In the genomic region with DNA sequence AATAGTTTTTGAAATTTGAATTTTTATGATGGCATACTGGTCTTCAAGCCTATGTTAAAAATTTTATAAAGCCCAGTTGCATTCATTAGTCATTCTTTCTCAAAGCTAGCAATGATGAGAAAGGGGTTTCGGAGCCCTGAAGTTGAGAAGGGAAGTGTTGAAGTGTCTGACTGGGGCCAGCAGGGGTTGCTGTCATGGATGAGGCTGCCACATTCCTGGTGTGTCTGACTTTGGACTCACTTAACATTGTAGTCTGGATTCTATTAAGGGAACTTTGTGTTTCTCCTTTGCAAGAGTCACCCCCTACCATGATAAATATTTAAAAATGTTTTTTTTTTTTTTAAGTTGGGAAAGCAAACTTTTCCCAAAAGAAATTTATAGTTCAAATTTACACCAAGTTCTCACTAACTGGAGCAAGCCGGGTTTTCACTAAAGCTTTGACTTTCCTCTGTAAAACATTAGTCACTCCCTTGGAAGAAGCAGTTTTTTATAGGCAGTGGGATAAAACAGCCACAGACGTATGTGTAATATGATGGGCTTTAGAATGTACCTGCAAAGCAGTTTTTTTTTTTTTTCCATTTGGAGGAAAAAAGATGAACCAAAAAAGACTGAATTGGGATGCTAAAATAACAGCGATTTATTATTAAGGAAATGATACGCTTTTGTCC, we compare ENCODE assay signal across 12 cellular contexts.
A peak's percentile ranks its signal among the peaks of the same experiment; 100 is the strongest.
DNase-seq lines count a peak whose midpoint lies in the region; ATAC-seq and TF ChIP-seq lines count a peak whose summit lies in the region.
"Had no signal": no experiment of that assay in that cellular context is flagged by ENCODE, and none has a peak within 500 bp of the region (broad histone marks: within the 10 kb centered on the region; RNA-seq: fewer than 3 reads in every experiment).

No MANE protein-coding gene starts in this region.

- H2AFZ ChIP-seq in GM23248: peak overlapping the region; percentile 44; the same call in 1 of the 2 replicates
- H2AFZ ChIP-seq in SK-N-SH (ENCODE audit: low read depth): no peak overlapping the region

- H3K4me1 ChIP-seq in GM23248 (ENCODE audit: insufficient read depth) (peaks cover 11% of the 10 kb centered on the region; the same call in 1 of the 2 replicates), SK-N-SH (ENCODE audit: control insufficient read depth in 1 of 2, insufficient read depth in 2 of 2, low read depth in 1 of 2, low read length in 1 of 2) (peaks cover 0 to 3% of the 10 kb centered on the region in 2 experiments; a peak in 2 of 4 replicates), esophagus squamous epithelium (no peaks in the 10 kb centered on the region)
- H3K4me1 ChIP-seq: BLaER1 treated with 17β-estradiol and CSF1 and Interleukin-3, amounts not matched to agents 10 nM and 100 nM had no signal

- CTCF ChIA-PET in SK-N-SH (lab: Yijun Ruan, JAX): interaction anchor here (0.9 to 2.2 kb wide), 3 partner anchors 14 to 169 kb away, joined by 3 to 12 read pairs (median 3); no protein-coding TSS in a partner anchor

- peak; percentile 77 for TF ChIP-seq CTCF in SK-N-SH (IDR thresholded peaks at IDR 0.05)
- TF ChIP-seq CTCF in foreskin fibroblast (IDR thresholded peaks at IDR 0.05; ENCODE audit: low read depth, low read length): peak; percentile 73
- peak in 2 of 6 experiments; percentile 11 to 22 for TF ChIP-seq CTCF in esophagus squamous epithelium (IDR thresholded peaks at IDR 0.05)

- TF ChIP-seq RAD21 in SK-N-SH (IDR thresholded peaks at IDR 0.05; ENCODE audit: low read length): peak; percentile 54

- DNase-seq in A172 (ENCODE audit: low spot score): peak; percentile 38
- peak; percentile 79 for DNase-seq in GM23248
- DNase-seq in SK-N-SH: peak; percentile 19
- peak; percentile 44 to 78 for DNase-seq in foreskin fibroblast
- no peak for DNase-seq in glomerular visceral epithelial cell (ENCODE audit: extremely low spot score)
- DNase-seq in NCI-H345 treated with DMSO at 0.1 percent for 48 hours (lab: John Stamatoyannopoulos, UW; ENCODE audit: unreplicated experiment): no peak
- DNase-seq in esophagus squamous epithelium (lab: John Stamatoyannopoulos, UW): no peak
- DNase-seq: naive thymus-derived CD8-positive, alpha-beta T cell; stimulated activated naive CD8-positive, alpha-beta T cell treated with anti-CD3 and anti-CD28 coated beads, Interleukin-15, Interleukin-2, amounts not matched to agents 100 U/mL and 50 U/mL, for 24 hours; T-helper 9 cell had no signal

- H3K9me3 ChIP-seq in GM23248 (ENCODE audit: low read depth) (no peaks in the 10 kb centered on the region), SK-N-SH (no peaks in the 10 kb centered on the region), esophagus squamous epithelium (no peaks in the 10 kb centered on the region)

- H3K9me2 ChIP-seq in GM23248 (ENCODE audit: insufficient read depth) (no peaks in the 10 kb centered on the region), SK-N-SH (no peaks in the 10 kb centered on the region)

- peak overlapping the region; percentile 30 for H3K4me2 ChIP-seq in GM23248 (ENCODE audit: unreplicated experiment)
- H3K4me2 ChIP-seq in SK-N-SH: no peak overlapping the region
- H3K4me2 ChIP-seq: BLaER1 treated with 17β-estradiol and CSF1 and Interleukin-3, amounts not matched to agents 10 nM and 100 nM had no signal

- H3K27me3 ChIP-seq in GM23248 (replicated peaks; ENCODE audit: insufficient read depth): no peaks in the 10 kb centered on the region
- H3K27me3 ChIP-seq in SK-N-SH (ENCODE audit: insufficient read depth): no peaks in the 10 kb centered on the region
- no peaks in the 10 kb centered on the region for H3K27me3 ChIP-seq in esophagus squamous epithelium
- H3K27me3 ChIP-seq: BLaER1 treated with 17β-estradiol and CSF1 and Interleukin-3, amounts not matched to agents 10 nM and 100 nM had no signal

- 0 out of 4 replicates have a peak, but pooled peaks of 1 of the 2 experiments have one; percentile 14 for TF ChIP-seq EP300 in SK-N-SH (IDR thresholded peaks at IDR 0.05; ENCODE audit: borderline replicate concordance in 1 of 2, low read depth in 1 of 2, low read length in 1 of 2)

- H3K27ac ChIP-seq in GM23248 (no peak overlapping the region), SK-N-SH (ENCODE audit: low read depth in 2 of 2, low read length in 1 of 2) (peak overlapping the region; percentile 18 to 27), esophagus squamous epithelium (no peak overlapping the region)
- H3K27ac ChIP-seq: BLaER1 treated with 17β-estradiol and CSF1 and Interleukin-3, amounts not matched to agents 10 nM and 100 nM had no signal

- 15 to 24% methylated on average over 5 of the region's 5 CpGs for WGBS in GM23248 (ENCODE audit: low coverage in 1 of 2, low lambda C conversion rate in 2 of 2, missing lambda C conversion rate in 2 of 2), 2 experiments
- 70% methylated on average over 5 of the region's 5 CpGs for WGBS in SK-N-SH (ENCODE audit: low lambda C conversion rate)
- 70 to 81% methylated on average over 5 of the region's 5 CpGs for WGBS in esophagus squamous epithelium, 2 donors

- H3K4me3 ChIP-seq in GM23248 (0 out of 2 replicates have a peak overlapping the region, but pooled peaks have one; percentile 14), SK-N-SH (ENCODE audit: low read depth in 2 of 2, low read length in 1 of 2) (no peak overlapping the region), foreskin fibroblast (ENCODE audit: low read depth in 1 of 2, low read length in 2 of 2) (no peak overlapping the region), esophagus squamous epithelium (no peak overlapping the region)
- H3K4me3 ChIP-seq: BLaER1 treated with 17β-estradiol and CSF1 and Interleukin-3, amounts not matched to agents 10 nM and 100 nM had no signal

- in situ Hi-C loops in GM23248 (cut with MboI): no loop called here

- H3F3A ChIP-seq in GM23248 (ENCODE audit: insufficient read depth) (0 out of 2 replicates have a peak, but pooled peaks cover 5% of the 10 kb centered on the region), SK-N-SH (replicated peaks; ENCODE audit: insufficient read depth) (no peaks in the 10 kb centered on the region)

- POLR2A ChIA-PET in SK-N-SH (lab: Yijun Ruan, JAX): no interaction called here

- intact Hi-C loops in esophagus squamous epithelium (cut with DNase I): no loop called here

- no peak for TF ChIP-seq POLR2A in esophagus squamous epithelium (IDR thresholded peaks at IDR 0.05)

- H3K79me2 ChIP-seq in GM23248 (ENCODE audit: insufficient read depth) (no peaks in the 10 kb centered on the region), SK-N-SH (ENCODE audit: insufficient read depth) (no peaks in the 10 kb centered on the region)

- ATAC-seq in HG02642 (IDR thresholded peaks at IDR 0.05; ENCODE audit: poor library complexity, unreplicated experiment): no peak
- ATAC-seq: naive thymus-derived CD8-positive, alpha-beta T cell; stimulated activated naive CD8-positive, alpha-beta T cell treated with anti-CD3 and anti-CD28 coated beads, Interleukin-15, Interleukin-2, amounts not matched to agents 100 U/mL and 50 U/mL, for 24 hours had no signal

- H3K36me3 ChIP-seq in GM23248 (ENCODE audit: low read depth): no peaks in the 10 kb centered on the region
- H3K36me3 ChIP-seq in SK-N-SH (replicated peaks in 1 of 2; ENCODE audit: control insufficient read depth in 1 of 2, insufficient read depth in 2 of 2, low read length in 1 of 2): no peaks in the 10 kb centered on the region
- no peaks in the 10 kb centered on the region for H3K36me3 ChIP-seq in esophagus squamous epithelium
- H3K36me3 ChIP-seq: BLaER1 treated with 17β-estradiol and CSF1 and Interleukin-3, amounts not matched to agents 10 nM and 100 nM had no signal

- H3K9ac ChIP-seq in GM23248 (no peak overlapping the region), SK-N-SH (no peak overlapping the region)
- H3K9ac ChIP-seq: BLaER1 treated with 17β-estradiol and CSF1 and Interleukin-3, amounts not matched to agents 10 nM and 100 nM had no signal

- H4K20me1 ChIP-seq in GM23248 (ENCODE audit: insufficient read depth): no peaks in the 10 kb centered on the region
- H4K20me1 ChIP-seq in SK-N-SH (ENCODE audit: insufficient read depth): no peaks in the 10 kb centered on the region
- H4K20me1 ChIP-seq: BLaER1 treated with 17β-estradiol and CSF1 and Interleukin-3, amounts not matched to agents 10 nM and 100 nM had no signal

TF ChIP-seq in SK-N-SH, 30 proteins besides CTCF, POLR2A, EP300 and RAD21 (continues in another document):
- no peak for TF ChIP-seq SIN3A (IDR thresholded peaks at IDR 0.05; ENCODE audit: borderline replicate concordance, low read depth, low read length)
- peak; percentile 46 for TF ChIP-seq SMC3 (IDR thresholded peaks at IDR 0.05; ENCODE audit: low read depth, low read length)
- TF ChIP-seq MXI1 (IDR thresholded peaks at IDR 0.05; ENCODE audit: low read depth, low read length): no peak
- peak; percentile 49 for TF ChIP-seq TCF12 (IDR thresholded peaks at IDR 0.05)
- TF ChIP-seq, protein P1, sequence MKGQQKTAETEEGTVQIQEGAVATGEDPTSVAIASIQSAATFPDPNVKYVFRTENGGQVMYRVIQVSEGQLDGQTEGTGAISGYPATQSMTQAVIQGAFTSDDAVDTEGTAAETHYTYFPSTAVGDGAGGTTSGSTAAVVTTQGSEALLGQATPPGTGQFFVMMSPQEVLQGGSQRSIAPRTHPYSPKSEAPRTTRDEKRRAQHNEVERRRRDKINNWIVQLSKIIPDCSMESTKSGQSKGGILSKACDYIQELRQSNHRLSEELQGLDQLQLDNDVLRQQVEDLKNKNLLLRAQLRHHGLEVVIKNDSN (IDR thresholded peaks at IDR 0.05; ENCODE audit: borderline replicate concordance, low read depth): no peak

Comparison
In these comparisons a context has a peak if more than half of its experiments do, and no peak if none do; other contexts are left out.
1. DNase-seq: peak in A172 (single experiment), GM23248 (single experiment), SK-N-SH (single experiment) and foreskin fibroblast (2 of 2); none in glomerular visceral epithelial cell (single experiment), NCI-H345 treated with DMSO at 0.1 percent for 48 hours (single experiment) and esophagus squamous epithelium (single experiment).
2. H3K27ac ChIP-seq: peak in SK-N-SH (2 of 2); none in GM23248 (single experiment) and esophagus squamous epithelium (0 of 4).